ENCODE assay signal across 24 cellular contexts in genomic region chr2:238020816-238021215, GRCh38. TPM values are rescaled to one million over a fixed set of nuclear protein-coding genes. Genes with fewer than 3 reads are reported as not detected.
DNase-seq lines count a peak whose midpoint lies in the region; ATAC-seq, FAIRE-seq and TF ChIP-seq lines count a peak whose summit lies in the region.
"Had no signal": no experiment of that assay in that cellular context is flagged by ENCODE, and none has a peak within 500 bp of the region (broad histone marks: within the 10 kb centered on the region; RNA-seq: fewer than 3 reads in every experiment).

No MANE protein-coding gene starts in this region.

- dilution Hi-C loops in keratinocyte (cut with MboI; ENCODE audit: extremely low pct_ligation_motif_present, low sequenced_read_pairs) = no loop called here

- H3K27ac ChIP-seq in keratinocyte (ENCODE audit: control insufficient read depth, insufficient read depth, low read length) = peak overlapping the region; percentile 8
- H3K27ac ChIP-seq: GM23248, SK-N-MC had no signal

- H3K9ac ChIP-seq in keratinocyte (ENCODE audit: control insufficient read depth, extremely low read depth, insufficient read depth, low read length) = no peak overlapping the region
- H3K9ac ChIP-seq: GM23248 had no signal

- DNase-seq in natural killer cell (no peak), keratinocyte (ENCODE audit: low read depth, low spot score) (no peak), NAMALWA (ENCODE audit: low spot score) (no peak), endothelial cell (ENCODE audit: low spot score) (no peak)
- no peak for DNase-seq in natural killer cell treated with Interleukin-12 subunit alpha and Interleukin-12 subunit beta and Interleukin-15 and Interleukin-18, amount 100 ng/mL, for 72 hours (ENCODE audit: low spot score)
- no peak for DNase-seq in activated T-helper 2 cell treated with anti-CD3 and anti-CD28 coated beads, Interferon-gamma antibody, Interleukin-2, Interleukin-4, amounts not matched to agents 10 μg/mL and 5 μg/mL and 100 μg/mL, durations not matched to agents 14 hours and 24 hours and 36 hours (ENCODE audit: low spot score)
- DNase-seq: DMS153, DND-41, GM23248, HFFc6, KG1, NCI-H1092 treated with DMSO at 0.1 percent for 48 hours, NCI-H1436, NCI-H187, NCI-H2081 treated with DMSO at 0.1 percent for 48 hours, NCI-H2171, NCI-H510A, NCI-H69, SIG-M5 had no signal

- TF ChIP-seq CTCF in natural killer cell (IDR thresholded peaks at IDR 0.05) (no peak), keratinocyte (optimal IDR thresholded peaks at IDR 0.05 in 1 of 3, IDR thresholded peaks at IDR 0.05 in 1 of 3, conservative IDR thresholded peaks at IDR 0.05 in 1 of 3; ENCODE audit: extremely low read depth in 1 of 3, insufficient read depth in 2 of 3, low read length in 3 of 3) (no peak), endothelial cell (IDR thresholded peaks at IDR 0.05; ENCODE audit: unreplicated experiment) (no peak)

- FAIRE-seq in keratinocyte (lab: Jason Lieb, UNC) = no peak
- FAIRE-seq: GM12892, GM19239 had no signal

- peaks cover 17% of the 10 kb centered on the region for H3K36me3 Mint-ChIP-seq in natural killer cell
- peaks cover 12% of the 10 kb centered on the region for H3K36me3 Mint-ChIP-seq in natural killer cell treated with Interleukin-12 subunit alpha and Interleukin-12 subunit beta and Interleukin-15 and Interleukin-18, amount 100 ng/mL, for 72 hours
- peaks cover 69% of the 10 kb centered on the region for H3K36me3 Mint-ChIP-seq in activated T-helper 2 cell treated with anti-CD3 and anti-CD28 coated beads, Interferon-gamma antibody, Interleukin-2, Interleukin-4, amounts not matched to agents 10 μg/mL and 5 μg/mL and 100 μg/mL, durations not matched to agents 14 hours and 24 hours and 36 hours (ENCODE audit: low read depth)
- peaks cover 28% of the 10 kb centered on the region for H3K36me3 Mint-ChIP-seq in endothelial cell (ENCODE audit: low read depth, unreplicated experiment)

- no peak overlapping the region for H3K4me3 Mint-ChIP-seq in natural killer cell
- no peak overlapping the region for H3K4me3 Mint-ChIP-seq in natural killer cell treated with Interleukin-12 subunit alpha and Interleukin-12 subunit beta and Interleukin-15 and Interleukin-18, amount 100 ng/mL, for 72 hours
- H3K4me3 Mint-ChIP-seq in activated T-helper 2 cell treated with anti-CD3 and anti-CD28 coated beads, Interferon-gamma antibody, Interleukin-2, Interleukin-4, amounts not matched to agents 10 μg/mL and 5 μg/mL and 100 μg/mL, durations not matched to agents 14 hours and 24 hours and 36 hours (ENCODE audit: low read depth) = no peak overlapping the region
- H3K4me3 Mint-ChIP-seq in endothelial cell (ENCODE audit: unreplicated experiment) = no peak overlapping the region
- H3K4me3 Mint-ChIP-seq: HFFc6 had no signal

- H2AFZ ChIP-seq in keratinocyte (ENCODE audit: control insufficient read depth, low read length) = no peak overlapping the region
- H2AFZ ChIP-seq: GM23248 had no signal

- H3K9me3 Mint-ChIP-seq in natural killer cell (no peaks in the 10 kb centered on the region), endothelial cell (ENCODE audit: unreplicated experiment) (no peaks in the 10 kb centered on the region)
- H3K9me3 Mint-ChIP-seq in natural killer cell treated with Interleukin-12 subunit alpha and Interleukin-12 subunit beta and Interleukin-15 and Interleukin-18, amount 100 ng/mL, for 72 hours = no peaks in the 10 kb centered on the region
- H3K9me3 Mint-ChIP-seq in activated T-helper 2 cell treated with anti-CD3 and anti-CD28 coated beads, Interferon-gamma antibody, Interleukin-2, Interleukin-4, amounts not matched to agents 10 μg/mL and 5 μg/mL and 100 μg/mL, durations not matched to agents 14 hours and 24 hours and 36 hours = no peaks in the 10 kb centered on the region
- H3K9me3 Mint-ChIP-seq: HFFc6 had no signal

- no peak overlapping the region for H3K4me2 ChIP-seq in keratinocyte (ENCODE audit: control insufficient read depth, extremely low read depth, insufficient read depth, low read depth, low read length)

- H3K79me2 ChIP-seq in keratinocyte (ENCODE audit: control insufficient read depth, insufficient read depth, low read length) = peaks cover under 1% of the 10 kb centered on the region

- H3K4me3 ChIP-seq in keratinocyte (ENCODE audit: control insufficient read depth in 2 of 3, extremely low read depth in 1 of 3, insufficient read depth in 2 of 3, low read depth in 1 of 3, low read length in 3 of 3) = no peak overlapping the region
- H3K4me3 ChIP-seq: GM23248, HAP-1, SK-N-MC had no signal

- H3K27ac Mint-ChIP-seq in natural killer cell = peak overlapping the region; percentile 35 to 67
- peak overlapping the region in 1 of 2 donors; percentile 86 for H3K27ac Mint-ChIP-seq in natural killer cell treated with Interleukin-12 subunit alpha and Interleukin-12 subunit beta and Interleukin-15 and Interleukin-18, amount 100 ng/mL, for 72 hours
- H3K27ac Mint-ChIP-seq in activated T-helper 2 cell treated with anti-CD3 and anti-CD28 coated beads, Interferon-gamma antibody, Interleukin-2, Interleukin-4, amounts not matched to agents 10 μg/mL and 5 μg/mL and 100 μg/mL, durations not matched to agents 14 hours and 24 hours and 36 hours = peak overlapping the region; percentile 43
- H3K27ac Mint-ChIP-seq in endothelial cell (ENCODE audit: unreplicated experiment) = no peak overlapping the region
- H3K27ac Mint-ChIP-seq: HFFc6 had no signal

- H3K27me3 Mint-ChIP-seq in natural killer cell (ENCODE audit: low read depth in 2 of 2) (no peaks in the 10 kb centered on the region), endothelial cell (ENCODE audit: unreplicated experiment) (peaks cover 7% of the 10 kb centered on the region)
- no peaks in the 10 kb centered on the region for H3K27me3 Mint-ChIP-seq in natural killer cell treated with Interleukin-12 subunit alpha and Interleukin-12 subunit beta and Interleukin-15 and Interleukin-18, amount 100 ng/mL, for 72 hours
- H3K27me3 Mint-ChIP-seq in activated T-helper 2 cell treated with anti-CD3 and anti-CD28 coated beads, Interferon-gamma antibody, Interleukin-2, Interleukin-4, amounts not matched to agents 10 μg/mL and 5 μg/mL and 100 μg/mL, durations not matched to agents 14 hours and 24 hours and 36 hours (ENCODE audit: low read depth) = no peaks in the 10 kb centered on the region

- peaks cover 10 to 16% of the 10 kb centered on the region in 2 experiments for H3K36me3 ChIP-seq in keratinocyte (ENCODE audit: control insufficient read depth in 2 of 2, extremely low read depth in 1 of 2, insufficient read depth in 2 of 2, low read length in 2 of 2)

- peaks cover 58 to 71% of the 10 kb centered on the region in 2 donors for H3K4me1 Mint-ChIP-seq in natural killer cell
- peaks cover 34 to 66% of the 10 kb centered on the region in 2 donors for H3K4me1 Mint-ChIP-seq in natural killer cell treated with Interleukin-12 subunit alpha and Interleukin-12 subunit beta and Interleukin-15 and Interleukin-18, amount 100 ng/mL, for 72 hours (ENCODE audit: low read depth in 2 of 2)
- peaks cover 46% of the 10 kb centered on the region for H3K4me1 Mint-ChIP-seq in activated T-helper 2 cell treated with anti-CD3 and anti-CD28 coated beads, Interferon-gamma antibody, Interleukin-2, Interleukin-4, amounts not matched to agents 10 μg/mL and 5 μg/mL and 100 μg/mL, durations not matched to agents 14 hours and 24 hours and 36 hours (ENCODE audit: low read depth)
- peaks cover 31% of the 10 kb centered on the region for H3K4me1 Mint-ChIP-seq in endothelial cell (ENCODE audit: unreplicated experiment)

- no peaks in the 10 kb centered on the region for H3K9me3 ChIP-seq in keratinocyte (ENCODE audit: control insufficient read depth, low read depth, low read length)
- H3K9me3 ChIP-seq: HAP-1 had no signal

- intact Hi-C loops in natural killer cell (cut with micrococcal nuclease) = no loop called here
- intact Hi-C loops in activated T-helper 2 cell treated with anti-CD3 and anti-CD28 coated beads, Interferon-gamma antibody, Interleukin-2, Interleukin-4, amounts not matched to agents 10 μg/mL and 5 μg/mL and 100 μg/mL, durations not matched to agents 14 hours and 24 hours and 36 hours (cut with micrococcal nuclease) = no loop called here

- H3K9me1 ChIP-seq in keratinocyte (ENCODE audit: control insufficient read depth, extremely low read depth, insufficient read depth, low read length) = peaks cover 3% of the 10 kb centered on the region

- no peak for ATAC-seq in natural killer cell
- no peak for ATAC-seq in natural killer cell treated with Interleukin-12 subunit alpha and Interleukin-12 subunit beta and Interleukin-15 and Interleukin-18, amount 100 ng/mL, for 72 hours
- no peak for ATAC-seq in GM18907 (IDR thresholded peaks at IDR 0.05; ENCODE audit: unreplicated experiment)

- peaks cover 28% of the 10 kb centered on the region for H3K4me1 ChIP-seq in keratinocyte (ENCODE audit: control insufficient read depth, extremely low read depth, insufficient read depth, low read length)
- H3K4me1 ChIP-seq: HAP-1 had no signal

- no peaks in the 10 kb centered on the region for H4K20me1 ChIP-seq in keratinocyte (ENCODE audit: control insufficient read depth, extremely low read depth, insufficient read depth, low read length)

- no peaks in the 10 kb centered on the region for H3K27me3 ChIP-seq in keratinocyte (ENCODE audit: control insufficient read depth, extremely low read depth, insufficient read depth, low read length)

RNA-seq across cellular contexts. Expression of gene SCLY, which starts 40.0 kb away (rescaled TPM):
- total RNA-seq in natural killer cell (10 to 100 TPM; 16.3 to 24.6 (median 20.1) TPM), endothelial cell (ENCODE audit: unreplicated experiment) (17.7 TPM)
- total RNA-seq in natural killer cell treated with Interleukin-12 subunit alpha and Interleukin-12 subunit beta and Interleukin-15 and Interleukin-18, amount 100 ng/mL, for 72 hours = 10 to 100 TPM; 46.5 to 99.5 TPM
- total RNA-seq in activated T-helper 2 cell treated with anti-CD3 and anti-CD28 coated beads, Interferon-gamma antibody, Interleukin-2, Interleukin-4, amounts not matched to agents 10 μg/mL and 5 μg/mL and 100 μg/mL, durations not matched to agents 14 hours and 24 hours and 36 hours = 98.6 and 102 TPM in 2 replicates
- polyA plus RNA-seq in keratinocyte = 11.4 to 11.9 TPM (median 11.8 TPM) in 3 replicates
- 3.2 TPM for polyA plus RNA-seq in keratinocyte (2011; ENCODE audit: low read depth)
- polyA plus RNA-seq in keratinocyte (2011; cell fraction: cytosol; rRNA removed) = 10.3 and 12.1 TPM in 2 replicates
- 14.2 and 15.5 TPM in 2 replicates for polyA plus RNA-seq in keratinocyte (2011; cell fraction: nucleus; rRNA removed)
- polyA plus RNA-seq in keratinocyte (2012; ENCODE audit: low replicate concordance) = 5.4 and 13.8 TPM in 2 replicates
- 11.0 to 21.0 TPM (median 15.0 TPM) in 3 replicates for polyA minus RNA-seq in keratinocyte
- polyA minus RNA-seq in keratinocyte (2011; cell fraction: cytosol; rRNA and poly(A)+ RNA removed) = 18.4 TPM
- polyA minus RNA-seq in keratinocyte (2011; cell fraction: nucleus; rRNA and poly(A)+ RNA removed) = 8.4 and 13.3 TPM in 2 replicates

RNA-seq across cellular contexts. Expression of gene UBE2F, which starts 54.0 kb away (rescaled TPM):
- total RNA-seq in natural killer cell (100 to 1,000 TPM in 1 of 3 donors, 10 to 100 TPM in 2; 82.4 to 135 (median 96.1) TPM), endothelial cell (ENCODE audit: unreplicated experiment) (107 TPM)
- 10 to 100 TPM; 51.3 to 78.0 TPM for total RNA-seq in natural killer cell treated with Interleukin-12 subunit alpha and Interleukin-12 subunit beta and Interleukin-15 and Interleukin-18, amount 100 ng/mL, for 72 hours
- total RNA-seq in activated T-helper 2 cell treated with anti-CD3 and anti-CD28 coated beads, Interferon-gamma antibody, Interleukin-2, Interleukin-4, amounts not matched to agents 10 μg/mL and 5 μg/mL and 100 μg/mL, durations not matched to agents 14 hours and 24 hours and 36 hours = 137 and 146 TPM in 2 replicates
- 63.6 to 98.6 TPM (median 95.6 TPM) in 3 replicates for polyA plus RNA-seq in keratinocyte
- 18.8 TPM for polyA plus RNA-seq in keratinocyte (2011; ENCODE audit: low read depth)
- polyA plus RNA-seq in keratinocyte (2011; cell fraction: cytosol; rRNA removed) = 94.7 and 142 TPM in 2 replicates
- polyA plus RNA-seq in keratinocyte (2011; cell fraction: nucleus; rRNA removed) = 35.2 and 44.2 TPM in 2 replicates
- 62.5 and 68.7 TPM in 2 replicates for polyA plus RNA-seq in keratinocyte (2012; ENCODE audit: low replicate concordance)
- polyA minus RNA-seq in keratinocyte = 26.1 to 39.6 TPM (median 34.8 TPM) in 3 replicates
- 48.3 TPM for polyA minus RNA-seq in keratinocyte (2011; cell fraction: cytosol; rRNA and poly(A)+ RNA removed)
- polyA minus RNA-seq in keratinocyte (2011; cell fraction: nucleus; rRNA and poly(A)+ RNA removed) = 20.0 and 28.0 TPM in 2 replicates
